10 cellular contexts compared by ENCODE assay signal in the genomic region with DNA sequence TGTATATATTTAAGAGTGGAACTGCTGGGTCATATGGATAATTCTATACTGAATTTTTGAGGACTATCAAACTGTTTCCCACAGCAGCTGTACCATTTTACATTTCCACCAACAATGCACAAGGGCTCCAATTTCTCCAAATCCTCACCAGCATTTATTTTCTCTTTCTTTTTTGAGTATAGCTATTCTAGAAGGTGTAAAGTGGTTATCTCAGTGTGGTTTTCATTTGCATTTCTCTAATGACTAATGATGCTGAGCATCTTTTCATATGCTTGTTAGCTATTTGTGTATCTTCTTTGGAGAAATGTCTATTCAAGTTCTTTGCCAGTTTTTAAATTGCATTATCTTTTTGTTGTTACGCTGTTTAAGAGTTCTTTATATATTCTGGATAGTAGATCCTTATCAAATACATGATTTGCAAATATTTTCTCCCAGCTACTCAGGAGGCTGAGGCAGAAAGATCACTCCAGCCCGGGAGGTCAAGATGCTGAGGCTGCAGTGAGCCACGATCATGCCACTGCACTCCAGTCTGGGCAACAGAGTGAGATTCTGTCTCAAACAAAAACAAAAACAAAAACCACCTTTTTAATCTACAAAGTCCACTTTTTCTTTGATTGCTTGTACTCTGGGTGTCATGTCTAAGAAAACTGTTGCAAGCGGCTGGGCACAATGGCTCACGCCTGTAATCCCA. TPM values are rescaled to one million over a fixed set of nuclear protein-coding genes. Genes with fewer than 3 reads are reported as not detected.
DNase-seq lines count a peak whose midpoint lies in the region; ATAC-seq and TF ChIP-seq lines count a peak whose summit lies in the region.
"Had no signal": no experiment of that assay in that cellular context is flagged by ENCODE, and none has a peak within 500 bp of the region (broad histone marks: within the 10 kb centered on the region; RNA-seq: fewer than 3 reads in every experiment).

No MANE protein-coding gene starts in this region.

- H3K9me3 ChIP-seq in tibial artery (no peaks in the 10 kb centered on the region), left ventricle myocardium inferior (replicated peaks) (no peaks in the 10 kb centered on the region)

- H3K4me1 Mint-ChIP-seq in T-helper 2 cell treated with Interferon-gamma antibody and Interleukin-4, amounts not matched to agents 5 μg/mL and 100 μg/mL, for 36 hours (ENCODE audit: low read depth): peaks cover 36% of the 10 kb centered on the region
- H3K4me1 Mint-ChIP-seq: nephron progenitor cell had no signal

- H3K36me3 ChIP-seq in tibial artery (peaks cover 35 to 60% (median 38%) of the 10 kb centered on the region in 3 donors), left ventricle myocardium inferior (peaks cover 80% of the 10 kb centered on the region)

- H3K4me3 Mint-ChIP-seq in T-helper 2 cell treated with Interferon-gamma antibody and Interleukin-4, amounts not matched to agents 5 μg/mL and 100 μg/mL, for 36 hours: peak overlapping the region; percentile 33
- H3K4me3 Mint-ChIP-seq: nephron progenitor cell had no signal

- no peak for TF ChIP-seq CTCF in tibial artery (IDR thresholded peaks at IDR 0.05)
- TF ChIP-seq CTCF in left ventricle myocardium inferior (IDR thresholded peaks at IDR 0.05; ENCODE audit: borderline replicate concordance): no peak

- H3K27me3 Mint-ChIP-seq in T-helper 2 cell treated with Interferon-gamma antibody and Interleukin-4, amounts not matched to agents 5 μg/mL and 100 μg/mL, for 36 hours (ENCODE audit: low read depth): no peaks in the 10 kb centered on the region

- peaks cover 52% of the 10 kb centered on the region for H3K36me3 Mint-ChIP-seq in T-helper 2 cell treated with Interferon-gamma antibody and Interleukin-4, amounts not matched to agents 5 μg/mL and 100 μg/mL, for 36 hours (ENCODE audit: low read depth)

- H3K4me1 ChIP-seq in tibial artery (peaks cover 0 to 9% (median 2%) of the 10 kb centered on the region in 4 donors), left ventricle myocardium inferior (peaks cover 5% of the 10 kb centered on the region)

- H3K27me3 ChIP-seq in tibial artery (no peaks in the 10 kb centered on the region), left ventricle myocardium inferior (ENCODE audit: low read depth) (no peaks in the 10 kb centered on the region)

- H3K4me3 ChIP-seq in tibial artery (no peak overlapping the region), left ventricle myocardium inferior (no peak overlapping the region)

- intact Hi-C loops in tibial artery (cut with DNase I; ENCODE audit: low total_unique reads): no loop called here
- intact Hi-C loops in left ventricle myocardium inferior (cut with micrococcal nuclease): no loop called here

- H3K9me3 Mint-ChIP-seq in T-helper 2 cell treated with Interferon-gamma antibody and Interleukin-4, amounts not matched to agents 5 μg/mL and 100 μg/mL, for 36 hours: no peaks in the 10 kb centered on the region

- H3K27ac ChIP-seq in tibial artery: no peak overlapping the region
- H3K27ac ChIP-seq in left ventricle myocardium inferior (replicated peaks): no peak overlapping the region

- no peak for DNase-seq in T-helper 2 cell treated with Interferon-gamma antibody and Interleukin-4, amounts not matched to agents 5 μg/mL and 100 μg/mL, for 36 hours (ENCODE audit: low spot score)
- DNase-seq in NCI-H774 (lab: John Stamatoyannopoulos, UW): no peak
- DNase-seq in tibial artery: no peak
- DNase-seq in NAMALWA (ENCODE audit: low spot score): no peak
- no peak for DNase-seq in left ventricle myocardium inferior
- DNase-seq: activated CD4-positive, alpha-beta T cell treated with anti-CD3 and anti-CD28 coated beads, Interleukin-2, amount 50 U/mL, for 1 hour; nephron progenitor cell had no signal

- H3K27ac Mint-ChIP-seq in T-helper 2 cell treated with Interferon-gamma antibody and Interleukin-4, amounts not matched to agents 5 μg/mL and 100 μg/mL, for 36 hours: peak overlapping the region; percentile 32
- H3K27ac Mint-ChIP-seq: nephron progenitor cell had no signal

- ATAC-seq in GM18858 (IDR thresholded peaks at IDR 0.05; ENCODE audit: unreplicated experiment) (peak; percentile 91), GM21367 (IDR thresholded peaks at IDR 0.05; ENCODE audit: unreplicated experiment) (peak; percentile 86), HG03039 (IDR thresholded peaks at IDR 0.05; ENCODE audit: unreplicated experiment) (peak; percentile 89)

RNA-seq across cellular contexts. Expression of a gene that starts 32.8 kb away (rescaled TPM):
- total RNA-seq in left ventricle myocardium inferior: 20.8 TPM
